Comparison of ENCODE assay signal across 1 cellular context in genomic region chr20:10739575-10739974, GRCh38.
TF ChIP-seq lines count a peak whose summit lies in the region.

No MANE protein-coding gene starts in this region.

TF ChIP-seq in GM12878, 131 proteins besides CTCF, POLR2A, EP300 and RAD21 (continued from another document):
- TF ChIP-seq PRDM15 (CRISPR knock-in tag; IDR thresholded peaks at IDR 0.05) (no peak), CUX1 (IDR thresholded peaks at IDR 0.05; ENCODE audit: insufficient replicate concordance, low read depth, low read length) (no peak), BCL11A (IDR thresholded peaks at IDR 0.05; ENCODE audit: low read depth, low read length) (no peak), HDAC6 (IDR thresholded peaks at IDR 0.05; ENCODE audit: unreplicated experiment) (no peak), MXI1 (IDR thresholded peaks at IDR 0.05; ENCODE audit: low read depth, low read length) (no peak)
